In genomic region chr10:70740441-70741288, GRCh38 we compare ENCODE assay signal across 20 cellular contexts. TPM values are rescaled to one million over a fixed set of nuclear protein-coding genes. Genes with fewer than 3 reads are reported as not detected.
"Had no signal": no experiment of that assay in that cellular context is flagged by ENCODE, and none has a peak within 500 bp of the region (broad histone marks: within the 10 kb centered on the region; RNA-seq: fewer than 3 reads in every experiment).

No MANE protein-coding gene starts in this region.

- H3K27me3 Mint-ChIP-seq: activated CD8-positive, alpha-beta memory T cell treated with anti-CD3 and anti-CD28 coated beads, Interleukin-2, amount 10 ng/mL, durations not matched to agents 7 days and 5 days; activated naive CD4-positive, alpha-beta T cell treated with anti-CD3 and anti-CD28 coated beads, Interleukin-2, amount 50 U/mL, for 24 hours; activated T-cell treated with anti-CD3 and anti-CD28 coated beads, Interleukin-2, amount 50 U/mL, for 24 hours; naive thymus-derived CD4-positive, alpha-beta T cell had no signal

- H3K27me3 ChIP-seq: stomach had no signal

- H3K9me3 ChIP-seq: lower lobe of right lung, psoas muscle, stomach, thoracic aorta had no signal

- H3K9me3 Mint-ChIP-seq: activated naive CD4-positive, alpha-beta T cell treated with anti-CD3 and anti-CD28 coated beads, Interleukin-2, amount 50 U/mL, for 24 hours; activated T-cell treated with anti-CD3 and anti-CD28 coated beads, Interleukin-2, amount 50 U/mL, for 24 hours had no signal

- H3K36me3 ChIP-seq: lower lobe of right lung, stomach, thoracic aorta had no signal

- H3K36me3 Mint-ChIP-seq: activated naive CD4-positive, alpha-beta T cell treated with anti-CD3 and anti-CD28 coated beads, Interleukin-2, amount 50 U/mL, for 24 hours had no signal

- H3K27ac ChIP-seq: coronary artery, epithelial cell of prostate, lower lobe of right lung, psoas muscle, thoracic aorta had no signal

- H3K4me3 ChIP-seq: coronary artery, lower lobe of right lung, psoas muscle, stomach, thoracic aorta had no signal

- ATAC-seq: activated CD8-positive, alpha-beta memory T cell treated with anti-CD3 and anti-CD28 coated beads, Interleukin-2, amount 10 ng/mL, durations not matched to agents 7 days and 5 days; lower lobe of right lung; naive thymus-derived CD4-positive, alpha-beta T cell; psoas muscle had no signal

- H3K27ac Mint-ChIP-seq: activated CD8-positive, alpha-beta memory T cell treated with anti-CD3 and anti-CD28 coated beads, Interleukin-2, amount 10 ng/mL, durations not matched to agents 7 days and 5 days; activated naive CD4-positive, alpha-beta T cell treated with anti-CD3 and anti-CD28 coated beads, Interleukin-2, amount 50 U/mL, for 24 hours; activated T-cell treated with anti-CD3 and anti-CD28 coated beads, Interleukin-2, amount 50 U/mL, for 24 hours had no signal

- H3K4me3 Mint-ChIP-seq: activated CD8-positive, alpha-beta memory T cell treated with anti-CD3 and anti-CD28 coated beads, Interleukin-2, amount 10 ng/mL, durations not matched to agents 7 days and 5 days; activated naive CD4-positive, alpha-beta T cell treated with anti-CD3 and anti-CD28 coated beads, Interleukin-2, amount 50 U/mL, for 24 hours; activated T-cell treated with anti-CD3 and anti-CD28 coated beads, Interleukin-2, amount 50 U/mL, for 24 hours; naive thymus-derived CD4-positive, alpha-beta T cell had no signal

- DNase-seq: activated CD4-positive, CD25-positive, alpha-beta regulatory T cell; activated CD8-positive, alpha-beta memory T cell treated with anti-CD3 and anti-CD28 coated beads, Interleukin-2, amount 10 ng/mL, durations not matched to agents 7 days and 5 days; activated effector memory CD4-positive, alpha-beta T cell treated with Interleukin-2 at 50 U/mL for 16 hours; activated T-cell treated with anti-CD3 and anti-CD28 coated beads, Interleukin-2, amount 50 U/mL, for 24 hours; effector memory CD4-positive, alpha-beta T cell; lower lobe of right lung; naive thymus-derived CD4-positive, alpha-beta T cell; occipital lobe; psoas muscle; stimulated activated CD4-positive, alpha-beta T cell treated with anti-CD3 and anti-CD28 coated beads, Interleukin-2, amount 100 ng/mL, for 48 hours; stomach; T-helper 2 cell had no signal

- H3K4me1 ChIP-seq: psoas muscle had no signal

RNA-seq across cellular contexts. Expression of gene TBATA, which starts 44.5 kb away (rescaled TPM):
- total RNA-seq: activated CD8-positive, alpha-beta memory T cell treated with anti-CD3 and anti-CD28 coated beads, Interleukin-2, amount 10 ng/mL, durations not matched to agents 7 days and 5 days; cardiac septum; kidney epithelial cell; lower lobe of right lung; mononuclear cell; naive thymus-derived CD4-positive, alpha-beta T cell; occipital lobe; psoas muscle; stomach; thoracic aorta; ureter had no signal
- polyA plus RNA-seq: naive thymus-derived CD4-positive, alpha-beta T cell; psoas muscle; stomach had no signal
